25 cellular contexts compared by ENCODE assay signal in the genomic region with DNA sequence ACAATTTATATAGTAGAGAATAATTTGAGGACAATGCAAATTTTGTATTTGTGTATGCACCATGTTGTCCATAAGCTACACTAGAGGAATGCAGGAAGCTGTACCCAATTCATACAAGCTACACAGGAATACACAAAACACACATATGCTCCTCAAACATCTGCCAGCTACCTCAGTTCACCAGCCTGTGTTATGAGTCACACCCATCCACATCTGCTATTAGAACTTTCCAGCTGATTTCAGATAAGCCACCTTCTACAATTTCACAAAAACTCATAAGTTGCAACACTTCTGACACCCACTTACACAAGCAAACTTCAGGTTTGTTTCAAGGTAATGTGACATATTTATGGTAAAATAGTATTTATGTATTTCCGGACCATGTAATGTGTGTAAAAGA.
"Had no signal": no experiment of that assay in that cellular context is flagged by ENCODE, and none has a peak within 500 bp of the region (broad histone marks: within the 10 kb centered on the region; RNA-seq: fewer than 3 reads in every experiment).

No MANE protein-coding gene starts in this region.

- H3K4me2 ChIP-seq: smooth muscle cell had no signal

- H3K79me2 ChIP-seq: parathyroid adenoma had no signal

- H3K36me3 Mint-ChIP-seq: activated naive CD4-positive, alpha-beta T cell treated with anti-CD3 and anti-CD28 coated beads, Interleukin-2, amount 50 U/mL, for 24 hours; memory B cell; type B pancreatic cell; WTC11 had no signal

- H2AFZ ChIP-seq: parathyroid adenoma had no signal

- H3K4me3 ChIP-seq: heart left ventricle, sigmoid colon, smooth muscle cell, thoracic aorta, vagina had no signal

- DNase-seq: activated gamma-delta T cell treated with Interleukin-2 at 50 U/mL for 16 hours; activated T-cell treated with anti-CD3 and anti-CD28 coated beads, Interleukin-2, amount 50 U/mL, for 1 hour; aorta; central memory CD4-positive, alpha-beta T cell; effector memory CD4-positive, alpha-beta T cell; heart left ventricle; islet precursor cell; left colon; nucleus accumbens; sigmoid colon; stimulated activated CD4-positive, alpha-beta T cell treated with anti-CD3 and anti-CD28 coated beads, Interleukin-15, amount 100 ng/mL, for 24 hours; stimulated activated CD4-positive, alpha-beta T cell treated with anti-CD3 and anti-CD28 coated beads, Interleukin-2, amount 100 ng/mL, for 48 hours; stimulated activated naive CD4-positive, alpha-beta T cell; T-helper 9 cell had no signal

- H3K4me1 Mint-ChIP-seq: activated naive CD4-positive, alpha-beta T cell treated with anti-CD3 and anti-CD28 coated beads, Interleukin-2, amount 50 U/mL, for 24 hours; memory B cell; nephron had no signal

- H3K27me3 ChIP-seq: heart left ventricle, sigmoid colon, vagina had no signal

- H3K36me3 ChIP-seq: heart left ventricle, sigmoid colon, thoracic aorta, vagina had no signal

- H3K9me3 ChIP-seq: heart left ventricle, sigmoid colon, thoracic aorta, vagina had no signal

- H3K9me3 Mint-ChIP-seq: activated naive CD4-positive, alpha-beta T cell treated with anti-CD3 and anti-CD28 coated beads, Interleukin-2, amount 50 U/mL, for 24 hours; nephron; type B pancreatic cell; WTC11 had no signal

- H3K9ac ChIP-seq: parathyroid adenoma had no signal

- H3K27ac Mint-ChIP-seq: activated naive CD4-positive, alpha-beta T cell treated with anti-CD3 and anti-CD28 coated beads, Interleukin-2, amount 50 U/mL, for 24 hours; memory B cell; nephron; type B pancreatic cell; WTC11 had no signal

- H3K4me3 Mint-ChIP-seq: activated naive CD4-positive, alpha-beta T cell treated with anti-CD3 and anti-CD28 coated beads, Interleukin-2, amount 50 U/mL, for 24 hours; memory B cell; nephron; type B pancreatic cell; WTC11 had no signal

- H3K27ac ChIP-seq: heart left ventricle, parathyroid adenoma, sigmoid colon, thoracic aorta, vagina had no signal

- FAIRE-seq: colon, endothelial cell of umbilical vein had no signal

- H3K27me3 Mint-ChIP-seq: activated naive CD4-positive, alpha-beta T cell treated with anti-CD3 and anti-CD28 coated beads, Interleukin-2, amount 50 U/mL, for 24 hours; memory B cell; type B pancreatic cell had no signal

- H3K4me1 ChIP-seq: heart left ventricle, parathyroid adenoma, sigmoid colon, vagina had no signal
